16 cellular contexts compared by ENCODE assay signal in the genomic region with DNA sequence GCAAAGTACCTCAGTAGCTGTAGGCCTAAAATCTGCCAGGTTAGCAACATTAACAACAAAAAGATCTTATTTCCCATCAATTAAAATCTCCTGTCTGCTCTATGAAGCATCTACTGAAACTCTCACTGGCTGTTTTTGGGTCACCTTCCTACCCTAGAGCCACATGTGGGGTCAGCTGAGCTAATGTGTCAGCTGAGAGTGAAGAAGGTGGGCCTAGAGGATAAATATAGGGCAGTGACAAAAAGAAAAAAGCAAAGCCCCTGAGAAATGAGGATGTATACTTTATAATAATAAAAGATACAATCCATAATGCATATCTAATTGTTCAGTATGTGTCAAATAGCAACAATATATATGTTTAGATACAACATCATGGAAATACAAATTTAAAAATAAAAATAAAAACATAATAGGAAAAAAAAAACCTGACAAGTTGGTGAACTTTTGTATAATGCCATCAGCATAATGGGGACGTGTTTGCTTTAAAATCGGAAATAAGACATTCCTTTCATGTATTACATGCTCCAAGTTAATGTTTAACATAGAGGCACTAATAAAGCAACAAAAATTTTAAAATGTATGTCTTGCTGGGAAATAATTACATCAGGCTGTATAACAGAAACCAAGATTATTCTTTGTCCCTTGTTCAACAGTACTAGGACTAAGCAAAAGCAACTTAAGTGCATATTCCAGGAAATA.
DNase-seq lines count a peak whose midpoint lies in the region; ATAC-seq, FAIRE-seq and TF ChIP-seq lines count a peak whose summit lies in the region.
"Had no signal": no experiment of that assay in that cellular context is flagged by ENCODE, and none has a peak within 500 bp of the region (broad histone marks: within the 10 kb centered on the region; RNA-seq: fewer than 3 reads in every experiment).

No MANE protein-coding gene starts in this region.

- peak overlapping the region; percentile 40 for H3K4me3 Mint-ChIP-seq in Caco-2 (ENCODE audit: unreplicated experiment)
- no peak overlapping the region for H3K4me3 Mint-ChIP-seq in chondrocyte (ENCODE audit: unreplicated experiment)
- H3K4me3 Mint-ChIP-seq: CD14-positive monocyte had no signal

- TF ChIP-seq RAD21 in HepG2 (CRISPR knock-in tag; IDR thresholded peaks at IDR 0.05): no peak

- TF ChIP-seq CTCF in Caco-2 (IDR thresholded peaks at IDR 0.05; ENCODE audit: insufficient read depth in 1 of 2, low read depth in 1 of 2, low read length in 1 of 2, severe bottlenecking in 1 of 2, unreplicated experiment in 1 of 2) (no peak), chondrocyte (IDR thresholded peaks at IDR 0.05) (no peak), HepG2 (CRISPR knock-in tag; IDR thresholded peaks at IDR 0.05) (no peak), pancreas (IDR thresholded peaks at IDR 0.05) (no peak)

- FAIRE-seq in HepG2 (lab: Jason Lieb, UNC): no peak
- peak; percentile 72 for FAIRE-seq in pancreas (lab: Jason Lieb, UNC)
- FAIRE-seq: H1 had no signal

- no peak for TF ChIP-seq POLR2A in HepG2 (IDR thresholded peaks at IDR 0.05; ENCODE audit: insufficient read depth in 1 of 2, low read depth in 2 of 2, low read length in 2 of 2)

- no peaks in the 10 kb centered on the region for H4K20me1 ChIP-seq in HepG2 (ENCODE audit: insufficient read depth, low read length)

- H3K4me1 Mint-ChIP-seq in Caco-2 (ENCODE audit: low read depth, unreplicated experiment) (peaks cover 13% of the 10 kb centered on the region), chondrocyte (ENCODE audit: low read depth) (peaks cover 16% of the 10 kb centered on the region)
- H3K4me1 Mint-ChIP-seq: CD14-positive monocyte had no signal

- in situ Hi-C loops in HepG2 (cut with HindIII; ENCODE audit: extremely low pct_ligation_motif_present, low pct_unique_long_range_greater_than_20kb): no loop called here

- DNase-seq in Caco-2: peak in 1 of 2 experiments; percentile 4
- DNase-seq in chondrocyte (ENCODE audit: low spot score): no peak
- DNase-seq in HepG2 (ENCODE audit: low spot score): no peak
- DNase-seq in pancreas: no peak
- DNase-seq in iPS-NIHi7 (ENCODE audit: extremely low spot score): no peak
- no peak for DNase-seq in activated T-cell treated with anti-CD3 and anti-CD28 coated beads for 4 hours
- DNase-seq: DND-41, Karpas-422, MM.1S, NCI-H1105 treated with DMSO at 0.1 percent for 48 hours, NCI-H187, NCI-H446, PC-9 had no signal

- POLR2A ChIA-PET in Caco-2 (lab: Charles Lee) (no interaction called here), HepG2 (lab: Yijun Ruan, JAX) (no interaction called here)

- BruUV-seq in Caco-2 (replicated peaks; lab: Mats Ljungman, UMichigan) (no TSS peak), HepG2 (replicated peaks; lab: Mats Ljungman, UMichigan) (no TSS peak)

- H3K27ac Mint-ChIP-seq in Caco-2 (ENCODE audit: unreplicated experiment) (peak overlapping the region; percentile 79), chondrocyte (ENCODE audit: unreplicated experiment) (peak overlapping the region; percentile 60)
- H3K27ac Mint-ChIP-seq: CD14-positive monocyte had no signal

- no peaks in the 10 kb centered on the region for H3K9me3 Mint-ChIP-seq in Caco-2 (ENCODE audit: unreplicated experiment)
- no peaks in the 10 kb centered on the region for H3K9me3 Mint-ChIP-seq in chondrocyte (ENCODE audit: low read depth)

- H3K36me3 Mint-ChIP-seq in Caco-2 (ENCODE audit: insufficient read depth, unreplicated experiment) (no peaks in the 10 kb centered on the region), chondrocyte (ENCODE audit: low read depth) (no peaks in the 10 kb centered on the region)
- H3K36me3 Mint-ChIP-seq: CD14-positive monocyte had no signal

- no peaks in the 10 kb centered on the region for H3K79me2 ChIP-seq in HepG2 (ENCODE audit: insufficient read depth, low read length)

- CTCF ChIA-PET in Caco-2 (lab: Charles Lee): no interaction called here
- CTCF ChIA-PET in HepG2 (lab: Yijun Ruan, JAX; ENCODE audit: low intra/inter-chr PET ratio, low total read pairs): no interaction called here

- no peak overlapping the region for H2AFZ ChIP-seq in HepG2 (ENCODE audit: low read length)
- H2AFZ ChIP-seq: PC-9 had no signal

- ATAC-seq in HepG2: 0 out of 3 replicates have a peak, but pooled peaks have one; percentile 31
- ATAC-seq in pancreas: peak in 2 of 4 donors; percentile 28 to 37
- no peak for ATAC-seq in HG03045 (IDR thresholded peaks at IDR 0.05; ENCODE audit: unreplicated experiment)

- H3K4me2 ChIP-seq in HepG2 (ENCODE audit: low read depth, low read length): no peak overlapping the region; the same call in 1 of the 2 replicates
- H3K4me2 ChIP-seq: PC-9 had no signal

- no peak for TF ChIP-seq EP300 in HepG2 (IDR thresholded peaks at IDR 0.05; ENCODE audit: low read depth in 2 of 2, low read length in 2 of 2)
- TF ChIP-seq EP300 in HepG2 (CRISPR knock-in tag; IDR thresholded peaks at IDR 0.05; ENCODE audit: borderline replicate concordance): no peak

- H3K36me3 ChIP-seq in Caco-2 (ENCODE audit: control insufficient read depth, insufficient read depth, low read length) (no peaks in the 10 kb centered on the region), HepG2 (replicated peaks in 1 of 2; ENCODE audit: control insufficient read depth in 1 of 2, insufficient read depth in 2 of 2, low read length in 2 of 2) (no peaks in the 10 kb centered on the region), pancreas (no peaks in the 10 kb centered on the region)

- H3K4me3 ChIP-seq in Caco-2 (ENCODE audit: low read depth, low read length) (no peak overlapping the region), HepG2 (replicated peaks in 1 of 3; ENCODE audit: insufficient read depth in 1 of 3, low read depth in 2 of 3, low read length in 3 of 3) (no peak overlapping the region), pancreas (no peak overlapping the region)
- H3K4me3 ChIP-seq: PC-9 had no signal

- no peak overlapping the region for H3K9ac ChIP-seq in HepG2 (ENCODE audit: insufficient read depth, low read depth, low read length)

- H3K27ac ChIP-seq in HepG2 (ENCODE audit: extremely low read length, insufficient read depth, low read length) (no peak overlapping the region), pancreas (no peak overlapping the region)
- H3K27ac ChIP-seq: PC-9 had no signal

- H3K9me3 ChIP-seq in Caco-2 (no peaks in the 10 kb centered on the region), HepG2 (ENCODE audit: low read length) (no peaks in the 10 kb centered on the region), pancreas (no peaks in the 10 kb centered on the region)

- H3K27me3 Mint-ChIP-seq in Caco-2 (ENCODE audit: insufficient read depth, unreplicated experiment) (no peaks in the 10 kb centered on the region), chondrocyte (ENCODE audit: low read depth) (no peaks in the 10 kb centered on the region)

- H3K27me3 ChIP-seq in Caco-2 (replicated peaks; ENCODE audit: control insufficient read depth, insufficient read depth, low read length): no peaks in the 10 kb centered on the region
- no peaks in the 10 kb centered on the region for H3K27me3 ChIP-seq in HepG2 (ENCODE audit: control insufficient read depth in 1 of 2, insufficient read depth in 2 of 2, low read length in 2 of 2)
- no peaks in the 10 kb centered on the region for H3K27me3 ChIP-seq in pancreas

- H3K4me1 ChIP-seq in Caco-2 (peaks cover 31% of the 10 kb centered on the region), HepG2 (ENCODE audit: insufficient read depth, low read length) (peaks cover 15% of the 10 kb centered on the region), pancreas (peaks cover 0 to 7% (median 0%) of the 10 kb centered on the region in 3 donors)

- intact Hi-C loops in Caco-2 (cut with micrococcal nuclease; ENCODE audit: unreplicated experiment): no loop called here
- intact Hi-C loops in HepG2 (cut with micrococcal nuclease; ENCODE audit: unreplicated experiment): no loop called here
- intact Hi-C loops in pancreas (cut with DNase I): no loop called here

- 1% methylated on average over 2 of the region's 2 CpGs for WGBS in HepG2 (ENCODE audit: low lambda C conversion rate)
- 10 to 26% methylated on average over 2 of the region's 2 CpGs for WGBS in pancreas, 2 donors

TF ChIP-seq in HepG2, 621 proteins besides CTCF, POLR2A, EP300 and RAD21:
- TF ChIP-seq SP140L (CRISPR knock-in tag; IDR thresholded peaks at IDR 0.05; ENCODE audit: borderline replicate concordance): no peak
- TF ChIP-seq, protein P1, sequence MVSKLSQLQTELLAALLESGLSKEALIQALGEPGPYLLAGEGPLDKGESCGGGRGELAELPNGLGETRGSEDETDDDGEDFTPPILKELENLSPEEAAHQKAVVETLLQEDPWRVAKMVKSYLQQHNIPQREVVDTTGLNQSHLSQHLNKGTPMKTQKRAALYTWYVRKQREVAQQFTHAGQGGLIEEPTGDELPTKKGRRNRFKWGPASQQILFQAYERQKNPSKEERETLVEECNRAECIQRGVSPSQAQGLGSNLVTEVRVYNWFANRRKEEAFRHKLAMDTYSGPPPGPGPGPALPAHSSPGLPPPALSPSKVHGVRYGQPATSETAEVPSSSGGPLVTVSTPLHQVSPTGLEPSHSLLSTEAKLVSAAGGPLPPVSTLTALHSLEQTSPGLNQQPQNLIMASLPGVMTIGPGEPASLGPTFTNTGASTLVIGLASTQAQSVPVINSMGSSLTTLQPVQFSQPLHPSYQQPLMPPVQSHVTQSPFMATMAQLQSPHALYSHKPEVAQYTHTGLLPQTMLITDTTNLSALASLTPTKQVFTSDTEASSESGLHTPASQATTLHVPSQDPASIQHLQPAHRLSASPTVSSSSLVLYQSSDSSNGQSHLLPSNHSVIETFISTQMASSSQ (IDR thresholded peaks at IDR 0.05; ENCODE audit: low read depth): peak; percentile 36; the same call in 1 of the 2 replicates
- TF ChIP-seq, protein P1 (CRISPR knock-in tag; IDR thresholded peaks at IDR 0.05; ENCODE audit: borderline replicate concordance): no peak
